In the genomic region with DNA sequence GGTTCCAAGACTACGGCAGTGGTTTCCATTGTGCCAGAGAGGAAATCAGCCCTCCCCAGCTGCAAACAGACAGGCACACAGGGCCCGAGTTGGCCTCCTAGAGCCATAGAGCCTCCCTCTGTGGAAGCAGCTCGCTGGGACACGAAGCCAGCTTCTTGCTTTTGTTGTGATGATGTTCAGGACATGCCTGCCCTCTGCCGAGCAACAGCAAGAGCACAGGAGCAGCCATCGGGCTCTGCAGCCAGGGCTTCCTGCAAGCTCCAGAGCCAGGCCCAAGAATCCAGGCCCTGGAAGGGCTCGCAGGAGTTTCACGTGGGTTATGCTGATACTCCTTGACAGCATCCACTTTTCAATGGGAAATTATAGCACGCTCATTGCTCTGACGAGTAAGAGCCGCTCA, we compare ENCODE assay signal across 1 cellular context.
A peak's percentile ranks its signal among the peaks of the same experiment; 100 is the strongest.
TF ChIP-seq lines count a peak whose summit lies in the region.

No MANE protein-coding gene starts in this region.

TF ChIP-seq in HepG2, 621 proteins besides CTCF, POLR2A, EP300 and RAD21:
- TF ChIP-seq, protein P1, sequence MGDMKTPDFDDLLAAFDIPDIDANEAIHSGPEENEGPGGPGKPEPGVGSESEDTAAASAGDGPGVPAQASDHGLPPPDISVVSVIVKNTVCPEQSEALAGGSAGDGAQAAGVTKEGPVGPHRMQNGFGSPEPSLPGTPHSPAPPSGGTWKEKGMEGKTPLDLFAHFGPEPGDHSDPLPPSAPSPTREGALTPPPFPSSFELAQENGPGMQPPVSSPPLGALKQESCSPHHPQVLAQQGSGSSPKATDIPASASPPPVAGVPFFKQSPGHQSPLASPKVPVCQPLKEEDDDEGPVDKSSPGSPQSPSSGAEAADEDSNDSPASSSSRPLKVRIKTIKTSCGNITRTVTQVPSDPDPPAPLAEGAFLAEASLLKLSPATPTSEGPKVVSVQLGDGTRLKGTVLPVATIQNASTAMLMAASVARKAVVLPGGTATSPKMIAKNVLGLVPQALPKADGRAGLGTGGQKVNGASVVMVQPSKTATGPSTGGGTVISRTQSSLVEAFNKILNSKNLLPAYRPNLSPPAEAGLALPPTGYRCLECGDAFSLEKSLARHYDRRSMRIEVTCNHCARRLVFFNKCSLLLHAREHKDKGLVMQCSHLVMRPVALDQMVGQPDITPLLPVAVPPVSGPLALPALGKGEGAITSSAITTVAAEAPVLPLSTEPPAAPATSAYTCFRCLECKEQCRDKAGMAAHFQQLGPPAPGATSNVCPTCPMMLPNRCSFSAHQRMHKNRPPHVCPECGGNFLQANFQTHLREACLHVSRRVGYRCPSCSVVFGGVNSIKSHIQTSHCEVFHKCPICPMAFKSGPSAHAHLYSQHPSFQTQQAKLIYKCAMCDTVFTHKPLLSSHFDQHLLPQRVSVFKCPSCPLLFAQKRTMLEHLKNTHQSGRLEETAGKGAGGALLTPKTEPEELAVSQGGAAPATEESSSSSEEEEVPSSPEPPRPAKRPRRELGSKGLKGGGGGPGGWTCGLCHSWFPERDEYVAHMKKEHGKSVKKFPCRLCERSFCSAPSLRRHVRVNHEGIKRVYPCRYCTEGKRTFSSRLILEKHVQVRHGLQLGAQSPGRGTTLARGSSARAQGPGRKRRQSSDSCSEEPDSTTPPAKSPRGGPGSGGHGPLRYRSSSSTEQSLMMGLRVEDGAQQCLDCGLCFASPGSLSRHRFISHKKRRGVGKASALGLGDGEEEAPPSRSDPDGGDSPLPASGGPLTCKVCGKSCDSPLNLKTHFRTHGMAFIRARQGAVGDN (CRISPR knock-in tag; IDR thresholded peaks at IDR 0.05): no peak
- TF ChIP-seq CENPX (CRISPR knock-in tag; IDR thresholded peaks at IDR 0.05) (no peak), STAG1 (CRISPR knock-in tag; IDR thresholded peaks at IDR 0.05) (peak; percentile 33; the same call in 1 of the 2 replicates)
